In the genomic region with DNA sequence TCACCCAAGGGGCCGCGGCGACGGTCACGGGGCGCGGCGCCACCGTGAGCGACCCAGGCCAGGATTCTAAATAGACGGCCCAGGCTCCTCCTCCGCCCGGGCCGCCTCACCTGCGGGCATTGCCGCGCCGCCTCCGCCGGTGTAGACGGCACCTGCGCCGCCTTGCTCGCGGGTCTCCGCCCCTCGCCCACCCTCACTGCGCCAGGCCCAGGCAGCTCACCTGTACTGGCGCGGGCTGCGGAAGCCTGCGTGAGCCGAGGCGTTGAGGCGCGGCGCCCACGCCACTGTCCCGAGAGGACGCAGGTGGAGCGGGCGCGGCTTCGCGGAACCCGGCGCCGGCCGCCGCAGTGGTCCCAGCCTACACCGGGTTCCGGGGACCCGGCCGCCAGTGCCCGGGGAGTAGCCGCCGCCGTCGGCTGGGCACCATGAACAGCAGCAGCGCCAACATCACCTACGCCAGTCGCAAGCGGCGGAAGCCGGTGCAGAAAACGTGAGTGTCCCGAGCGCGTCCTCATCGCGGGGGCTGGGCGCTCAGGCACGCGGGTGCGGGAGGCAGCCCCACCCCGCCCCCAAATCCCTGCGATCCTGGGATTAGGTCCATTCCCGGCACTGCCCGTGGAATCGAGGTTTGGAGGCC, we compare ENCODE assay signal across 8 cellular contexts. TPM values are rescaled to one million over a fixed set of nuclear protein-coding genes. Genes with fewer than 3 reads are reported as not detected.
A peak's percentile ranks its signal among the peaks of the same experiment; 100 is the strongest.
DNase-seq lines count a peak whose midpoint lies in the region; ATAC-seq and TF ChIP-seq lines count a peak whose summit lies in the region.

No MANE protein-coding gene starts in this region.

- peaks cover 0 to 4% (median 0%) of the 10 kb centered on the region in 3 donors for H3K9me3 ChIP-seq in body of pancreas

- peak; percentile 36 for ATAC-seq in GM19328 (IDR thresholded peaks at IDR 0.05; ENCODE audit: unreplicated experiment)
- ATAC-seq in HG03439 (IDR thresholded peaks at IDR 0.05; ENCODE audit: unreplicated experiment): peak; percentile 31
- peak; percentile 66 for ATAC-seq in body of pancreas

- peak overlapping the region; percentile 88 to 94 (median 93) for H3K4me3 Mint-ChIP-seq in immature natural killer cell

- peak overlapping the region in 2 of 6 donors; percentile 67 to 76 for H3K27ac Mint-ChIP-seq in immature natural killer cell

- peak in 2 of 3 donors; percentile 3 to 33 for TF ChIP-seq POLR2A in body of pancreas (IDR thresholded peaks at IDR 0.05)

- peaks cover 3 to 10% (median 7%) of the 10 kb centered on the region in 3 donors for H3K27me3 Mint-ChIP-seq in immature natural killer cell (ENCODE audit: low read depth in 3 of 3)

- H3K27ac ChIP-seq in body of pancreas: peak overlapping the region; percentile 92 to 99 (median 96)

- no peak for TF ChIP-seq CTCF in body of pancreas (IDR thresholded peaks at IDR 0.05)

- H3K27me3 ChIP-seq in body of pancreas: no peaks in the 10 kb centered on the region

- H3K4me1 ChIP-seq in body of pancreas: peaks cover 11% of the 10 kb centered on the region

- peaks cover 27 to 31% of the 10 kb centered on the region in 2 donors for H3K4me1 Mint-ChIP-seq in immature natural killer cell

- no peaks in the 10 kb centered on the region for H3K36me3 ChIP-seq in body of pancreas (replicated peaks in 1 of 2; ENCODE audit: insufficient read depth in 1 of 2, low read depth in 2 of 2)

- intact Hi-C loops in body of pancreas (cut with DNase I): no loop called here

- peak; percentile 63 for DNase-seq in AG20443 (ENCODE audit: low spot score)
- DNase-seq in T-helper 22 cell (ENCODE audit: low read depth): peak; percentile 25
- DNase-seq in body of pancreas: peak; percentile 52 to 63 (median 56)
- DNase-seq in immature natural killer cell: peak; percentile 51 to 58 (median 53)
- DNase-seq in stimulated activated CD4-positive, alpha-beta T cell treated with anti-CD3 and anti-CD28 coated beads, Interleukin-12 subunit alpha, Interleukin-12 subunit beta, amount 100 ng/mL, for 48 hours (ENCODE audit: low read depth in 2 of 3, low spot score in 1 of 3): peak in 2 of 3 donors; percentile 38 to 45
- DNase-seq in NCI-H2107 (lab: John Stamatoyannopoulos, UW): no peak

- peaks cover 0 to 2% (median 0%) of the 10 kb centered on the region in 6 donors for H3K9me3 Mint-ChIP-seq in immature natural killer cell

- H3K4me3 ChIP-seq in body of pancreas: peak overlapping the region; percentile 84 to 94

- WGBS in body of pancreas, 2 donors: 1% methylated on average over 74 of the region's 80 CpGs; no CpG with 5 or more reads in 1 of the 2 donors

- H3K36me3 Mint-ChIP-seq in immature natural killer cell: no peaks in the 10 kb centered on the region

RNA-seq across cellular contexts. Expression of a gene that starts 0.5 kb away (rescaled TPM):
- 10 to 100 TPM; 29.7 to 42.0 TPM for total RNA-seq in body of pancreas
- polyA plus RNA-seq in immature natural killer cell: 1 to 10 TPM; 2.6 to 4.0 (median 3.5) TPM
